ENCODE assay signal across 27 cellular contexts in the genomic region with DNA sequence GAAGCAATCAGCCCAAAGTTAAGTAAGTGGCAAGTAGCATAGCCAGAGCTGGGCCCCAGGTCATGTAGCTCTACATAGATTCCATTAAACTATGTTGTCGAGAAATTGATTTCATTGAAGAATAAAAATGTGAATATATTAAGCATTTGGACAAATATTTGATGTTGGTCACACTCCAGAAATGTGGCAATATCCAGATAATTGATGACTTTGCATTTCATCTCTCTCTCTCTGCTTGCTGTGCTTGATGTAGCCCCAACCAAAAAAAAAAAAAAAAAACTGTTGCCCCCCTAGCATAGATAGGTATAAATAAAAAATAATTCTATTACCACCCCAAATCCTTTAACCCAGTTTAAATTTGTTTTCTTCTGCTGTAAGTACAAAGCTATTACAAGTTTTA. TPM values are rescaled to one million over a fixed set of nuclear protein-coding genes. Genes with fewer than 3 reads are reported as not detected.
"Had no signal": no experiment of that assay in that cellular context is flagged by ENCODE, and none has a peak within 500 bp of the region (broad histone marks: within the 10 kb centered on the region; RNA-seq: fewer than 3 reads in every experiment).

No MANE protein-coding gene starts in this region.

- H3K27ac ChIP-seq: coronary artery, esophagus muscularis mucosa, foreskin keratinocyte, gastroesophageal sphincter, heart right ventricle, left lung had no signal

- H3K4me1 ChIP-seq: esophagus muscularis mucosa, foreskin keratinocyte, gastroesophageal sphincter, heart right ventricle, left lung had no signal

- FAIRE-seq: colon, endothelial cell of umbilical vein, frontal cortex, islet of Langerhans, keratinocyte had no signal

- ATAC-seq: foreskin keratinocyte; gastroesophageal sphincter; heart right ventricle; left cardiac atrium; left lung; left ventricle myocardium superior; naive thymus-derived CD4-positive, alpha-beta T cell had no signal

- H3K4me3 ChIP-seq: coronary artery, dorsolateral prefrontal cortex, esophagus muscularis mucosa, gastroesophageal sphincter, heart right ventricle, left lung, lung had no signal

- H3K36me3 ChIP-seq: esophagus muscularis mucosa, gastroesophageal sphincter, heart right ventricle, left lung had no signal

- H3K9me3 ChIP-seq: esophagus muscularis mucosa, gastroesophageal sphincter, left lung had no signal

- DNase-seq: dermis blood vessel endothelial cell; dorsolateral prefrontal cortex; effector CD4-positive, alpha-beta T cell; effector memory CD4-positive, alpha-beta T cell; foreskin keratinocyte; glutamatergic neuron; head of caudate nucleus; heart right ventricle; hippocampal formation; left cardiac atrium; left lung; left ventricle myocardium superior; mammary epithelial cell; mesendoderm; midbrain; naive thymus-derived CD4-positive, alpha-beta T cell had no signal

RNA-seq across cellular contexts. Expression of gene NDST3, which starts 7.5 kb away (rescaled TPM):
- total RNA-seq: endothelial cell of umbilical vein, epithelial cell of proximal tubule, fibroblast of lung, foreskin keratinocyte, left cardiac atrium, left ventricle myocardium superior, mammary epithelial cell had no signal
- polyA plus RNA-seq: foreskin keratinocyte, heart right ventricle, keratinocyte, mammary epithelial cell had no signal
